27 cellular contexts compared by ENCODE assay signal in genomic region chr5:159112436-159112835, GRCh38.
"Had no signal": no experiment of that assay in that cellular context is flagged by ENCODE, and none has a peak within 500 bp of the region (broad histone marks: within the 10 kb centered on the region; RNA-seq: fewer than 3 reads in every experiment).

No MANE protein-coding gene starts in this region.

- H3K9me3 ChIP-seq: stomach, suprapubic skin, testis, thoracic aorta, thyroid gland, tibial artery, tibial nerve, transverse colon, upper lobe of left lung, upper lobe of right lung, uterus, vagina had no signal

- DNase-seq: stimulated activated CD4-positive, alpha-beta T cell treated with anti-CD3 and anti-CD28 coated beads, Interleukin-2, amount 100 ng/mL, for 48 hours; stimulated activated CD4-positive, alpha-beta T cell treated with anti-CD3 and anti-CD28 coated beads, Interleukin-4, amount 100 ng/mL, for 1 hour; stimulated activated CD4-positive, alpha-beta T cell treated with anti-CD3 and anti-CD28 coated beads, Interleukin-4, amount 100 ng/mL, for 24 hours; stimulated activated CD4-positive, alpha-beta T cell treated with anti-CD3 and anti-CD28 coated beads, Interleukin-4, amount 100 ng/mL, for 4 hours; stimulated activated CD8-positive, alpha-beta memory T cell treated with anti-CD3 and anti-CD28 coated beads, Interleukin-4, amount 100 ng/mL, for 48 hours; stimulated activated naive B cell treated with anti-CD40 and anti-IgM and Interleukin-4, amounts not matched to agents 10 μg/mL and 1 μg/mL and 100 μg/mL, for 72 hours; stimulated activated naive CD4-positive, alpha-beta T cell; stimulated activated naive CD4-positive, alpha-beta T cell treated with Interleukin-2 at 50 U/mL for 16 hours; stimulated activated naive CD8-positive, alpha-beta T cell treated with anti-CD3 and anti-CD28 coated beads, Interleukin-15, amount 100 ng/mL, for 72 hours; stimulated activated naive CD8-positive, alpha-beta T cell treated with anti-CD3 and anti-CD28 coated beads, Interleukin-15, Interleukin-2, amounts not matched to agents 100 U/mL and 50 U/mL, for 24 hours; stomach; substantia nigra; testis; thyroid gland; tibial artery; transverse colon; trophoblast cell; upper lobe of left lung; upper lobe of right lung; uterus had no signal

- H3K36me3 ChIP-seq: stomach, suprapubic skin, thoracic aorta, thyroid gland, tibial artery, tibial nerve, transverse colon, upper lobe of left lung, upper lobe of right lung, uterus, vagina had no signal

- FAIRE-seq: urothelium cell line had no signal

- H3K27me3 ChIP-seq: testis, thyroid gland, tibial artery, upper lobe of left lung, uterus, vagina had no signal

- ATAC-seq: stimulated activated effector memory CD8-positive, alpha-beta T cell treated with anti-CD3 and anti-CD28 coated beads, Interleukin-12 subunit alpha, Interleukin-12 subunit beta, amount 100 ng/mL, for 72 hours; stimulated activated memory B cell treated with anti-CD40 and anti-IgM and Interleukin-4, amounts not matched to agents 10 μg/mL and 1 μg/mL and 100 μg/mL, for 72 hours; stimulated activated naive B cell treated with anti-CD40 and anti-IgM and Interleukin-4, amounts not matched to agents 10 μg/mL and 1 μg/mL and 100 μg/mL, for 72 hours; stimulated activated naive CD8-positive, alpha-beta T cell treated with anti-CD3 and anti-CD28 coated beads, Interleukin-15, amount 100 ng/mL, for 72 hours; stimulated activated naive CD8-positive, alpha-beta T cell treated with anti-CD3 and anti-CD28 coated beads, Interleukin-15, Interleukin-2, amounts not matched to agents 100 U/mL and 50 U/mL, for 24 hours; upper lobe of right lung had no signal

- H3K4me3 ChIP-seq: stomach, suprapubic skin, testis, thoracic aorta, thyroid gland, tibial artery, tibial nerve, transverse colon, upper lobe of left lung, upper lobe of right lung, uterus, vagina had no signal

- H3K4me1 ChIP-seq: stomach, suprapubic skin, testis, thyroid gland, tibial nerve, transverse colon, upper lobe of left lung, upper lobe of right lung, uterus, vagina had no signal

- H3K27ac ChIP-seq: stomach, suprapubic skin, testis, thoracic aorta, thyroid gland, tibial artery, tibial nerve, transverse colon, upper lobe of left lung, upper lobe of right lung, uterus, vagina had no signal
